In the genomic region with DNA sequence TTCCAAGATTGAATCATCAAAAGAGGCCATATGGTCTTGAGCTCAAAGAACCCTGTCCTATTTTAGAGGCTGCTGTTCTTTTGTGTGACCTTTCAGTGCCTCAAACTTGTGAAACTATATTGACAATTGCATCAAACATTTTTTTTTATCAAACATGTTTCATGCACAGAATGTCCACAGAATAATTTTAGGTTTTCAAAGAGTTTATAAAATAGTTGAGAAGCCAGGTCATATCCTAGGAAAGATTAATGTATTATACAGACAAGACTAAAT, we compare ENCODE assay signal across 12 cellular contexts.
DNase-seq lines count a peak whose midpoint lies in the region; ATAC-seq, FAIRE-seq and TF ChIP-seq lines count a peak whose summit lies in the region.
"Had no signal": no experiment of that assay in that cellular context is flagged by ENCODE, and none has a peak within 500 bp of the region (broad histone marks: within the 10 kb centered on the region; RNA-seq: fewer than 3 reads in every experiment).

No MANE protein-coding gene starts in this region.

- no peak overlapping the region for H2BK120ac ChIP-seq in H9 (ENCODE audit: low read depth, low read length, poor library complexity, severe bottlenecking)

- intact Hi-C loops in right lobe of liver (cut with DNase I), result no loop called here
- intact Hi-C loops in HepG2 (cut with micrococcal nuclease; ENCODE audit: unreplicated experiment), result no loop called here
- intact Hi-C loops in activated T-helper 1 cell treated with anti-CD3 and anti-CD28 coated beads, Interleukin-12 subunit alpha, Interleukin-12 subunit beta, Interleukin-2, Interleukin-4 antibody, amounts not matched to agents 30 ng/mL and 10 ng/mL and 1 ng/mL, durations not matched to agents 14 hours and 24 hours and 36 hours (cut with micrococcal nuclease), result loop anchor here (1.0 to 2.0 kb wide), 12 partner anchors 17 to 148 kb away; no protein-coding TSS in a partner anchor
- intact Hi-C loops in Right ventricle myocardium inferior (cut with DNase I), result loop anchor here (5.0 kb wide), 1 partner anchor 63 kb away; no protein-coding TSS in a partner anchor

- no peaks in the 10 kb centered on the region for H3K23me2 ChIP-seq in H9 (ENCODE audit: insufficient read length, low read depth, low read length, poor library complexity, severe bottlenecking)

- H3K36me3 ChIP-seq in right lobe of liver, result no peaks in the 10 kb centered on the region
- peaks cover 9 to 76% of the 10 kb centered on the region in 2 experiments for H3K36me3 ChIP-seq in HepG2 (replicated peaks in 1 of 2; ENCODE audit: control insufficient read depth in 1 of 2, insufficient read depth in 2 of 2, low read length in 2 of 2)

- H4K91ac ChIP-seq in H9 (ENCODE audit: insufficient read length, low read depth, low read length), result no peak overlapping the region

- H3K56ac ChIP-seq in H9 (ENCODE audit: insufficient read length, low read depth, low read length), result no peak overlapping the region

- H2BK15ac ChIP-seq in H9 (ENCODE audit: low read depth, low read length), result no peak overlapping the region

- no peak overlapping the region for H2BK5ac ChIP-seq in H9 (ENCODE audit: insufficient read length, low read length)

- no peak overlapping the region for H3K23ac ChIP-seq in H9 (ENCODE audit: insufficient read length, low read depth, low read length)

- no TSS peak for BruUV-seq in HepG2 (replicated peaks; lab: Mats Ljungman, UMichigan)

- H3K9ac ChIP-seq in HepG2 (ENCODE audit: insufficient read depth, low read depth, low read length) (no peak overlapping the region), H9 (ENCODE audit: extremely low read depth, insufficient read length, low read length) (no peak overlapping the region)

- H3K27me3 ChIP-seq in right lobe of liver, result no peaks in the 10 kb centered on the region
- H3K27me3 ChIP-seq in HepG2 (ENCODE audit: control insufficient read depth in 1 of 2, insufficient read depth in 2 of 2, low read length in 2 of 2), result no peaks in the 10 kb centered on the region
- no peaks in the 10 kb centered on the region for H3K27me3 ChIP-seq in H9 (ENCODE audit: insufficient read depth, low read length)

- H3K79me1 ChIP-seq in H9 (ENCODE audit: insufficient read depth, low read depth, low read length, poor library complexity, severe bottlenecking), result no peaks in the 10 kb centered on the region

- TF ChIP-seq CTCF in right lobe of liver (IDR thresholded peaks at IDR 0.05), result no peak
- TF ChIP-seq CTCF in HepG2 (CRISPR knock-in tag; IDR thresholded peaks at IDR 0.05), result no peak
- TF ChIP-seq CTCF in H9 (conservative IDR thresholded peaks at IDR 0.05), result no peak

- H4K8ac ChIP-seq in H9 (replicated peaks; ENCODE audit: insufficient read length, low read depth, low read length), result no peak overlapping the region

- POLR2A ChIA-PET in HepG2 (lab: Yijun Ruan, JAX), result no interaction called here

- H3K9me3 Mint-ChIP-seq in H9, result no peaks in the 10 kb centered on the region
- H3K9me3 Mint-ChIP-seq in activated T-helper 1 cell treated with anti-CD3 and anti-CD28 coated beads, Interleukin-12 subunit alpha, Interleukin-12 subunit beta, Interleukin-2, Interleukin-4 antibody, amounts not matched to agents 30 ng/mL and 10 ng/mL and 1 ng/mL, durations not matched to agents 14 hours and 24 hours and 36 hours, result no peaks in the 10 kb centered on the region
- H3K9me3 Mint-ChIP-seq: CD4-positive, alpha-beta memory T cell; memory B cell had no signal

- H3K27ac ChIP-seq in right lobe of liver, result peak overlapping the region in 1 of 3 donors; percentile 3
- no peak overlapping the region for H3K27ac ChIP-seq in HepG2 (ENCODE audit: extremely low read length, insufficient read depth, low read length)
- no peak overlapping the region for H3K27ac ChIP-seq in H9 (ENCODE audit: insufficient read length, low read depth, low read length)

- in situ Hi-C loops in HepG2 (cut with HindIII; ENCODE audit: extremely low pct_ligation_motif_present, low pct_unique_long_range_greater_than_20kb), result no loop called here

- CTCF ChIA-PET in HepG2 (lab: Yijun Ruan, JAX; ENCODE audit: low intra/inter-chr PET ratio, low total read pairs), result no interaction called here

- H2BK20ac ChIP-seq in H9 (ENCODE audit: low read depth, low read length, poor library complexity, severe bottlenecking), result no peak overlapping the region

- H4K20me1 ChIP-seq in HepG2 (ENCODE audit: insufficient read depth, low read length), result peaks cover 4% of the 10 kb centered on the region
- no peaks in the 10 kb centered on the region for H4K20me1 ChIP-seq in H9 (ENCODE audit: control insufficient read depth, insufficient read depth, insufficient read length)

- peaks cover 0 to 22% (median 4%) of the 10 kb centered on the region in 4 donors for H3K4me1 ChIP-seq in right lobe of liver
- peaks cover 35% of the 10 kb centered on the region for H3K4me1 ChIP-seq in HepG2 (ENCODE audit: insufficient read depth, low read length)
- H3K4me1 ChIP-seq in H9 (ENCODE audit: insufficient read depth, low read length), result peaks cover 13% of the 10 kb centered on the region

- no peak for FAIRE-seq in HepG2 (lab: Jason Lieb, UNC)
- FAIRE-seq: TTC549 had no signal

- TF ChIP-seq RAD21 in HepG2 (CRISPR knock-in tag; IDR thresholded peaks at IDR 0.05), result no peak

- TF ChIP-seq EP300 in HepG2 (IDR thresholded peaks at IDR 0.05; ENCODE audit: low read depth in 2 of 2, low read length in 2 of 2) (no peak), HepG2 (CRISPR knock-in tag; IDR thresholded peaks at IDR 0.05; ENCODE audit: borderline replicate concordance) (no peak)

- no peaks in the 10 kb centered on the region for H3K27me3 Mint-ChIP-seq in H9 (ENCODE audit: low read depth)
- H3K27me3 Mint-ChIP-seq in activated T-helper 1 cell treated with anti-CD3 and anti-CD28 coated beads, Interleukin-12 subunit alpha, Interleukin-12 subunit beta, Interleukin-2, Interleukin-4 antibody, amounts not matched to agents 30 ng/mL and 10 ng/mL and 1 ng/mL, durations not matched to agents 14 hours and 24 hours and 36 hours (ENCODE audit: insufficient read depth), result no peaks in the 10 kb centered on the region
- H3K27me3 Mint-ChIP-seq: CD4-positive, alpha-beta memory T cell; memory B cell had no signal

- H3K9me3 ChIP-seq in right lobe of liver (no peaks in the 10 kb centered on the region), HepG2 (ENCODE audit: low read length) (no peaks in the 10 kb centered on the region), H9 (ENCODE audit: control insufficient read depth, low read depth, low read length) (no peaks in the 10 kb centered on the region)

- no peak for DNase-seq in right lobe of liver
- no peak for DNase-seq in HepG2 (ENCODE audit: low spot score)
- no peak for DNase-seq in H9
- no peak for DNase-seq in activated T-helper 1 cell treated with anti-CD3 and anti-CD28 coated beads, Interleukin-12 subunit alpha, Interleukin-12 subunit beta, Interleukin-2, Interleukin-4 antibody, amounts not matched to agents 30 ng/mL and 10 ng/mL and 1 ng/mL, durations not matched to agents 14 hours and 24 hours and 36 hours (ENCODE audit: low spot score)
- peak; percentile 35 for DNase-seq in superior temporal gyrus (ENCODE audit: extremely low spot score)
- DNase-seq in Right ventricle myocardium inferior (ENCODE audit: missing footprints), result no peak
- DNase-seq: activated gamma-delta T cell treated with Interleukin-2 at 50 U/mL for 16 hours; CD4-positive, alpha-beta memory T cell had no signal

- no peak overlapping the region for H2AK5ac ChIP-seq in H9 (ENCODE audit: insufficient read length, low read length)

- H3K18ac ChIP-seq in H9 (ENCODE audit: insufficient read length, low read depth, low read length), result no peak overlapping the region

- H2BK12ac ChIP-seq in H9 (ENCODE audit: insufficient read length, low read depth, low read length), result no peak overlapping the region

- peaks cover 60% of the 10 kb centered on the region for H3K79me2 ChIP-seq in HepG2 (ENCODE audit: insufficient read depth, low read length)
- H3K79me2 ChIP-seq in H9 (ENCODE audit: insufficient read depth, low read length), result no peaks in the 10 kb centered on the region

- no peak overlapping the region for H3K4ac ChIP-seq in H9 (ENCODE audit: low read depth, low read length)

- H2AFZ ChIP-seq in HepG2 (ENCODE audit: low read length) (no peak overlapping the region), H9 (ENCODE audit: low read length) (no peak overlapping the region)

- H3K4me3 Mint-ChIP-seq in H9, result no peak overlapping the region
- no peak overlapping the region for H3K4me3 Mint-ChIP-seq in activated T-helper 1 cell treated with anti-CD3 and anti-CD28 coated beads, Interleukin-12 subunit alpha, Interleukin-12 subunit beta, Interleukin-2, Interleukin-4 antibody, amounts not matched to agents 30 ng/mL and 10 ng/mL and 1 ng/mL, durations not matched to agents 14 hours and 24 hours and 36 hours
- H3K4me3 Mint-ChIP-seq: CD4-positive, alpha-beta memory T cell; memory B cell had no signal

- H3T11ph ChIP-seq in H9 (ENCODE audit: low read length), result no peak overlapping the region

- peaks cover 65% of the 10 kb centered on the region in 2 experiments for H3K4me1 Mint-ChIP-seq in H9
- peaks cover 81% of the 10 kb centered on the region for H3K4me1 Mint-ChIP-seq in activated T-helper 1 cell treated with anti-CD3 and anti-CD28 coated beads, Interleukin-12 subunit alpha, Interleukin-12 subunit beta, Interleukin-2, Interleukin-4 antibody, amounts not matched to agents 30 ng/mL and 10 ng/mL and 1 ng/mL, durations not matched to agents 14 hours and 24 hours and 36 hours (ENCODE audit: low read depth)

- H3K36me3 Mint-ChIP-seq in H9 (ENCODE audit: insufficient read depth in 1 of 3, low read depth in 3 of 3), result peaks cover 0 to 9% (median 0%) of the 10 kb centered on the region in 3 experiments; a peak in 3 of 7 replicates
- H3K36me3 Mint-ChIP-seq in activated T-helper 1 cell treated with anti-CD3 and anti-CD28 coated beads, Interleukin-12 subunit alpha, Interleukin-12 subunit beta, Interleukin-2, Interleukin-4 antibody, amounts not matched to agents 30 ng/mL and 10 ng/mL and 1 ng/mL, durations not matched to agents 14 hours and 24 hours and 36 hours (ENCODE audit: low read depth), result peaks cover 68% of the 10 kb centered on the region

- no peak overlapping the region for H3K14ac ChIP-seq in H9 (ENCODE audit: insufficient read depth, low read length)

- peak overlapping the region in 2 of 3 experiments; percentile 72 to 97; a peak in 4 of 7 replicates for H3K27ac Mint-ChIP-seq in H9
- H3K27ac Mint-ChIP-seq in activated T-helper 1 cell treated with anti-CD3 and anti-CD28 coated beads, Interleukin-12 subunit alpha, Interleukin-12 subunit beta, Interleukin-2, Interleukin-4 antibody, amounts not matched to agents 30 ng/mL and 10 ng/mL and 1 ng/mL, durations not matched to agents 14 hours and 24 hours and 36 hours, result peak overlapping the region; percentile 85
- H3K27ac Mint-ChIP-seq: memory B cell had no signal

- TF ChIP-seq POLR2A in right lobe of liver (IDR thresholded peaks at IDR 0.05), result no peak
- TF ChIP-seq POLR2A in HepG2 (IDR thresholded peaks at IDR 0.05; ENCODE audit: insufficient read depth in 1 of 2, low read depth in 2 of 2, low read length in 2 of 2), result no peak

- no peak overlapping the region for H4K5ac ChIP-seq in H9 (ENCODE audit: insufficient read length, low read depth, low read length)

- ATAC-seq in right lobe of liver (peak in 3 of 4 donors; percentile 34 to 50 (median 46)), HepG2 (no peak), HG03039 (IDR thresholded peaks at IDR 0.05; ENCODE audit: unreplicated experiment) (no peak), Right ventricle myocardium inferior (no peak), HG03378 (IDR thresholded peaks at IDR 0.05; ENCODE audit: unreplicated experiment) (no peak)

- H3K4me3 ChIP-seq in right lobe of liver (no peak overlapping the region), HepG2 (replicated peaks in 1 of 3; ENCODE audit: insufficient read depth in 1 of 3, low read depth in 2 of 3, low read length in 3 of 3) (no peak overlapping the region)

- no peak overlapping the region for H3K4me2 ChIP-seq in HepG2 (ENCODE audit: low read depth, low read length)
- no peak overlapping the region for H3K4me2 ChIP-seq in H9 (ENCODE audit: insufficient read depth, insufficient read length, low read length)

Comparison
In these comparisons a context has a peak if more than half of its experiments do, and no peak if none do; other contexts are left out.
1. ATAC-seq: peak in right lobe of liver (3 of 4); none in HepG2 (single experiment), HG03039 (single experiment), Right ventricle myocardium inferior (single experiment) and HG03378 (single experiment).
2. intact Hi-C loops: an anchor here in activated T-helper 1 cell treated with anti-CD3 and anti-CD28 coated beads, Interleukin-12 subunit alpha, Interleukin-12 subunit beta, Interleukin-2, Interleukin-4 antibody, amounts not matched to agents 30 ng/mL and 10 ng/mL and 1 ng/mL, durations not matched to agents 14 hours and 24 hours and 36 hours (1.0 to 2.0 kb wide) and Right ventricle myocardium inferior (5.0 kb wide); none called in right lobe of liver and HepG2.